1 cellular context compared by ENCODE assay signal in the genomic region with DNA sequence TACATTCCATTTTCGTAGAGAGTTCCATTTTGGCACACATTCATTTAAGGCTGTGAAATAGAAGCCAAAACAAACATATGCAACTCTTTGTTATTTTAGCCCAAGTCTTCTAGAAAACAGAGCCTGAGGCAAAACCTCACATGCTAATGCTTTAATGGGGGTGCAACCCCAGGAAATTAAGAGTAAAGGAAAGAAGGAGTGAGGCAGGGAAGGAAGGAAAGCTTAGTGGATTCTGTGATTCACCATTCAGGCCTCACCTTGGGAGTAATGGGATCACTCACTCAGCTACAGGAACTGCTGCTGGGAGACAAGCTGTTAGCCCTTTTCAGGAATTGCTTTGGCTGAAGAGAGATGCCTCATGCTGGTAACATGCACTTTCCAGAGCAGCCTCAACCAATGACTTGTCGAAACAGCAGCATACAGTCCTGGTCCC.
TF ChIP-seq lines count a peak whose summit lies in the region.

No MANE protein-coding gene starts in this region.

TF ChIP-seq in HEK293, 187 proteins besides CTCF, POLR2A, EP300 and RAD21 (continued from another document):
- TF ChIP-seq, protein P1, sequence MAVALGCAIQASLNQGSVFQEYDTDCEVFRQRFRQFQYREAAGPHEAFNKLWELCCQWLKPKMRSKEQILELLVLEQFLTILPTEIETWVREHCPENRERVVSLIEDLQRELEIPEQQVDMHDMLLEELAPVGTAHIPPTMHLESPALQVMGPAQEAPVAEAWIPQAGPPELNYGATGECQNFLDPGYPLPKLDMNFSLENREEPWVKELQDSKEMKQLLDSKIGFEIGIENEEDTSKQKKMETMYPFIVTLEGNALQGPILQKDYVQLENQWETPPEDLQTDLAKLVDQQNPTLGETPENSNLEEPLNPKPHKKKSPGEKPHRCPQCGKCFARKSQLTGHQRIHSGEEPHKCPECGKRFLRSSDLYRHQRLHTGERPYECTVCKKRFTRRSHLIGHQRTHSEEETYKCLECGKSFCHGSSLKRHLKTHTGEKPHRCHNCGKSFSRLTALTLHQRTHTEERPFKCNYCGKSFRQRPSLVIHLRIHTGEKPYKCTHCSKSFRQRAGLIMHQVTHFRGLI (tag by site-specific recombination; IDR thresholded peaks at IDR 0.05) = no peak
- TF ChIP-seq TCF7L2 (IDR thresholded peaks at IDR 0.05; ENCODE audit: borderline replicate concordance, low read depth, low read length) = no peak
- TF ChIP-seq, protein P2, sequence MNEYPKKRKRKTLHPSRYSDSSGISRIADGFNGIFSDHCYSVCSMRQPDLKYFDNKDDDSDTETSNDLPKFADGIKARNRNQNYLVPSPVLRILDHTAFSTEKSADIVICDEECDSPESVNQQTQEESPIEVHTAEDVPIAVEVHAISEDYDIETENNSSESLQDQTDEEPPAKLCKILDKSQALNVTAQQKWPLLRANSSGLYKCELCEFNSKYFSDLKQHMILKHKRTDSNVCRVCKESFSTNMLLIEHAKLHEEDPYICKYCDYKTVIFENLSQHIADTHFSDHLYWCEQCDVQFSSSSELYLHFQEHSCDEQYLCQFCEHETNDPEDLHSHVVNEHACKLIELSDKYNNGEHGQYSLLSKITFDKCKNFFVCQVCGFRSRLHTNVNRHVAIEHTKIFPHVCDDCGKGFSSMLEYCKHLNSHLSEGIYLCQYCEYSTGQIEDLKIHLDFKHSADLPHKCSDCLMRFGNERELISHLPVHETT (tag by site-specific recombination; IDR thresholded peaks at IDR 0.05) = no peak
- TF ChIP-seq KLF7 (tag by site-specific recombination; IDR thresholded peaks at IDR 0.05; ENCODE audit: borderline replicate concordance) = no peak
- no peak for TF ChIP-seq ZNF701 (tag by site-specific recombination; IDR thresholded peaks at IDR 0.05)
- TF ChIP-seq, protein P3, sequence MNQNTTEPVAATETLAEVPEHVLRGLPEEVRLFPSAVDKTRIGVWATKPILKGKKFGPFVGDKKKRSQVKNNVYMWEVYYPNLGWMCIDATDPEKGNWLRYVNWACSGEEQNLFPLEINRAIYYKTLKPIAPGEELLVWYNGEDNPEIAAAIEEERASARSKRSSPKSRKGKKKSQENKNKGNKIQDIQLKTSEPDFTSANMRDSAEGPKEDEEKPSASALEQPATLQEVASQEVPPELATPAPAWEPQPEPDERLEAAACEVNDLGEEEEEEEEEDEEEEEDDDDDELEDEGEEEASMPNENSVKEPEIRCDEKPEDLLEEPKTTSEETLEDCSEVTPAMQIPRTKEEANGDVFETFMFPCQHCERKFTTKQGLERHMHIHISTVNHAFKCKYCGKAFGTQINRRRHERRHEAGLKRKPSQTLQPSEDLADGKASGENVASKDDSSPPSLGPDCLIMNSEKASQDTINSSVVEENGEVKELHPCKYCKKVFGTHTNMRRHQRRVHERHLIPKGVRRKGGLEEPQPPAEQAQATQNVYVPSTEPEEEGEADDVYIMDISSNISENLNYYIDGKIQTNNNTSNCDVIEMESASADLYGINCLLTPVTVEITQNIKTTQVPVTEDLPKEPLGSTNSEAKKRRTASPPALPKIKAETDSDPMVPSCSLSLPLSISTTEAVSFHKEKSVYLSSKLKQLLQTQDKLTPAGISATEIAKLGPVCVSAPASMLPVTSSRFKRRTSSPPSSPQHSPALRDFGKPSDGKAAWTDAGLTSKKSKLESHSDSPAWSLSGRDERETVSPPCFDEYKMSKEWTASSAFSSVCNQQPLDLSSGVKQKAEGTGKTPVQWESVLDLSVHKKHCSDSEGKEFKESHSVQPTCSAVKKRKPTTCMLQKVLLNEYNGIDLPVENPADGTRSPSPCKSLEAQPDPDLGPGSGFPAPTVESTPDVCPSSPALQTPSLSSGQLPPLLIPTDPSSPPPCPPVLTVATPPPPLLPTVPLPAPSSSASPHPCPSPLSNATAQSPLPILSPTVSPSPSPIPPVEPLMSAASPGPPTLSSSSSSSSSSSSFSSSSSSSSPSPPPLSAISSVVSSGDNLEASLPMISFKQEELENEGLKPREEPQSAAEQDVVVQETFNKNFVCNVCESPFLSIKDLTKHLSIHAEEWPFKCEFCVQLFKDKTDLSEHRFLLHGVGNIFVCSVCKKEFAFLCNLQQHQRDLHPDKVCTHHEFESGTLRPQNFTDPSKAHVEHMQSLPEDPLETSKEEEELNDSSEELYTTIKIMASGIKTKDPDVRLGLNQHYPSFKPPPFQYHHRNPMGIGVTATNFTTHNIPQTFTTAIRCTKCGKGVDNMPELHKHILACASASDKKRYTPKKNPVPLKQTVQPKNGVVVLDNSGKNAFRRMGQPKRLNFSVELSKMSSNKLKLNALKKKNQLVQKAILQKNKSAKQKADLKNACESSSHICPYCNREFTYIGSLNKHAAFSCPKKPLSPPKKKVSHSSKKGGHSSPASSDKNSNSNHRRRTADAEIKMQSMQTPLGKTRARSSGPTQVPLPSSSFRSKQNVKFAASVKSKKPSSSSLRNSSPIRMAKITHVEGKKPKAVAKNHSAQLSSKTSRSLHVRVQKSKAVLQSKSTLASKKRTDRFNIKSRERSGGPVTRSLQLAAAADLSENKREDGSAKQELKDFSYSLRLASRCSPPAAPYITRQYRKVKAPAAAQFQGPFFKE (tag by site-specific recombination; IDR thresholded peaks at IDR 0.05; ENCODE audit: borderline replicate concordance) = no peak
- no peak for TF ChIP-seq ZNF549 (tag by site-specific recombination; IDR thresholded peaks at IDR 0.05)
- TF ChIP-seq ZNF514 (tag by site-specific recombination; IDR thresholded peaks at IDR 0.05) = no peak
- TF ChIP-seq MZF1 (tag by site-specific recombination; IDR thresholded peaks at IDR 0.05; ENCODE audit: borderline replicate concordance) = no peak
- TF ChIP-seq ZNF560 (tag by site-specific recombination; IDR thresholded peaks at IDR 0.05; ENCODE audit: borderline replicate concordance) = no peak
- TF ChIP-seq, protein P4, sequence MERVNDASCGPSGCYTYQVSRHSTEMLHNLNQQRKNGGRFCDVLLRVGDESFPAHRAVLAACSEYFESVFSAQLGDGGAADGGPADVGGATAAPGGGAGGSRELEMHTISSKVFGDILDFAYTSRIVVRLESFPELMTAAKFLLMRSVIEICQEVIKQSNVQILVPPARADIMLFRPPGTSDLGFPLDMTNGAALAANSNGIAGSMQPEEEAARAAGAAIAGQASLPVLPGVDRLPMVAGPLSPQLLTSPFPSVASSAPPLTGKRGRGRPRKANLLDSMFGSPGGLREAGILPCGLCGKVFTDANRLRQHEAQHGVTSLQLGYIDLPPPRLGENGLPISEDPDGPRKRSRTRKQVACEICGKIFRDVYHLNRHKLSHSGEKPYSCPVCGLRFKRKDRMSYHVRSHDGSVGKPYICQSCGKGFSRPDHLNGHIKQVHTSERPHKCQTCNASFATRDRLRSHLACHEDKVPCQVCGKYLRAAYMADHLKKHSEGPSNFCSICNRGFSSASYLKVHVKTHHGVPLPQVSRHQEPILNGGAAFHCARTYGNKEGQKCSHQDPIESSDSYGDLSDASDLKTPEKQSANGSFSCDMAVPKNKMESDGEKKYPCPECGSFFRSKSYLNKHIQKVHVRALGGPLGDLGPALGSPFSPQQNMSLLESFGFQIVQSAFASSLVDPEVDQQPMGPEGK (tag by site-specific recombination; IDR thresholded peaks at IDR 0.05) = no peak
- TF ChIP-seq ZNF843 (tag by site-specific recombination; IDR thresholded peaks at IDR 0.05) = 0 out of 2 replicates have a peak, but pooled peaks have one; percentile 20
- no peak for TF ChIP-seq ZBTB21 (tag by site-specific recombination; IDR thresholded peaks at IDR 0.05)
- TF ChIP-seq FEZF1 (tag by site-specific recombination; IDR thresholded peaks at IDR 0.05) = peak; percentile 79
- TF ChIP-seq, protein P5, sequence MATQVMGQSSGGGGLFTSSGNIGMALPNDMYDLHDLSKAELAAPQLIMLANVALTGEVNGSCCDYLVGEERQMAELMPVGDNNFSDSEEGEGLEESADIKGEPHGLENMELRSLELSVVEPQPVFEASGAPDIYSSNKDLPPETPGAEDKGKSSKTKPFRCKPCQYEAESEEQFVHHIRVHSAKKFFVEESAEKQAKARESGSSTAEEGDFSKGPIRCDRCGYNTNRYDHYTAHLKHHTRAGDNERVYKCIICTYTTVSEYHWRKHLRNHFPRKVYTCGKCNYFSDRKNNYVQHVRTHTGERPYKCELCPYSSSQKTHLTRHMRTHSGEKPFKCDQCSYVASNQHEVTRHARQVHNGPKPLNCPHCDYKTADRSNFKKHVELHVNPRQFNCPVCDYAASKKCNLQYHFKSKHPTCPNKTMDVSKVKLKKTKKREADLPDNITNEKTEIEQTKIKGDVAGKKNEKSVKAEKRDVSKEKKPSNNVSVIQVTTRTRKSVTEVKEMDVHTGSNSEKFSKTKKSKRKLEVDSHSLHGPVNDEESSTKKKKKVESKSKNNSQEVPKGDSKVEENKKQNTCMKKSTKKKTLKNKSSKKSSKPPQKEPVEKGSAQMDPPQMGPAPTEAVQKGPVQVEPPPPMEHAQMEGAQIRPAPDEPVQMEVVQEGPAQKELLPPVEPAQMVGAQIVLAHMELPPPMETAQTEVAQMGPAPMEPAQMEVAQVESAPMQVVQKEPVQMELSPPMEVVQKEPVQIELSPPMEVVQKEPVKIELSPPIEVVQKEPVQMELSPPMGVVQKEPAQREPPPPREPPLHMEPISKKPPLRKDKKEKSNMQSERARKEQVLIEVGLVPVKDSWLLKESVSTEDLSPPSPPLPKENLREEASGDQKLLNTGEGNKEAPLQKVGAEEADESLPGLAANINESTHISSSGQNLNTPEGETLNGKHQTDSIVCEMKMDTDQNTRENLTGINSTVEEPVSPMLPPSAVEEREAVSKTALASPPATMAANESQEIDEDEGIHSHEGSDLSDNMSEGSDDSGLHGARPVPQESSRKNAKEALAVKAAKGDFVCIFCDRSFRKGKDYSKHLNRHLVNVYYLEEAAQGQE (tag by site-specific recombination; IDR thresholded peaks at IDR 0.05) = no peak
- TF ChIP-seq, protein P6, sequence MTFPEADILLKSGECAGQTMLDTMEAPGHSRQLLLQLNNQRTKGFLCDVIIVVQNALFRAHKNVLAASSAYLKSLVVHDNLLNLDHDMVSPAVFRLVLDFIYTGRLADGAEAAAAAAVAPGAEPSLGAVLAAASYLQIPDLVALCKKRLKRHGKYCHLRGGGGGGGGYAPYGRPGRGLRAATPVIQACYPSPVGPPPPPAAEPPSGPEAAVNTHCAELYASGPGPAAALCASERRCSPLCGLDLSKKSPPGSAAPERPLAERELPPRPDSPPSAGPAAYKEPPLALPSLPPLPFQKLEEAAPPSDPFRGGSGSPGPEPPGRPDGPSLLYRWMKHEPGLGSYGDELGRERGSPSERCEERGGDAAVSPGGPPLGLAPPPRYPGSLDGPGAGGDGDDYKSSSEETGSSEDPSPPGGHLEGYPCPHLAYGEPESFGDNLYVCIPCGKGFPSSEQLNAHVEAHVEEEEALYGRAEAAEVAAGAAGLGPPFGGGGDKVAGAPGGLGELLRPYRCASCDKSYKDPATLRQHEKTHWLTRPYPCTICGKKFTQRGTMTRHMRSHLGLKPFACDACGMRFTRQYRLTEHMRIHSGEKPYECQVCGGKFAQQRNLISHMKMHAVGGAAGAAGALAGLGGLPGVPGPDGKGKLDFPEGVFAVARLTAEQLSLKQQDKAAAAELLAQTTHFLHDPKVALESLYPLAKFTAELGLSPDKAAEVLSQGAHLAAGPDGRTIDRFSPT (tag by site-specific recombination; IDR thresholded peaks at IDR 0.05) = no peak
- TF ChIP-seq ZNF664 (tag by site-specific recombination; IDR thresholded peaks at IDR 0.05) = no peak
- TF ChIP-seq, protein P7, sequence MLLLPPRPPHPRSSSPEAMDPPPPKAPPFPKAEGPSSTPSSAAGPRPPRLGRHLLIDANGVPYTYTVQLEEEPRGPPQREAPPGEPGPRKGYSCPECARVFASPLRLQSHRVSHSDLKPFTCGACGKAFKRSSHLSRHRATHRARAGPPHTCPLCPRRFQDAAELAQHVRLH (tag by site-specific recombination; IDR thresholded peaks at IDR 0.05) = no peak
TF ChIP-seq in HEK293: peak in this region for 8.
